In the genomic region with DNA sequence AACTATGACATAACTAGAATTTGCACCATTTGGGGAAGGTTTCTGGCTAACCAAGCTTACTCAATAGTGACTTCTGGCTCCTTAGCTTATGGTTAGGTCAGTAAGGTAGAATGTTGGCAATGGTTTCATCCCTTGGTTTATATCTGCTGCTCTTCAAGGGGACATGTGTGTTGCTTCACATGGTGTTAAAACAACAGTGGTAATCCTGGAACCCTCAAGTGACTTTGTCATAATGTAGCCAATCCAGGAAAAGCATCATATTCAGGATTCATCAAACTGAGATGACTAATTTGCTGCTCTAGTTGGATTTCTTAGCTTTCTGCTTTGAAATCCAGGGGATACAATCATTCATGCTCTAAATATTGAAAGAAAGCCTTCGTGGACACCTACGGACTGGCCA, we compare ENCODE assay signal across 24 cellular contexts.
DNase-seq lines count a peak whose midpoint lies in the region; ATAC-seq and TF ChIP-seq lines count a peak whose summit lies in the region.
"Had no signal": no experiment of that assay in that cellular context is flagged by ENCODE, and none has a peak within 500 bp of the region (broad histone marks: within the 10 kb centered on the region; RNA-seq: fewer than 3 reads in every experiment).

No MANE protein-coding gene starts in this region.

- peaks cover 8 to 44% (median 30%) of the 10 kb centered on the region in 4 donors for H3K4me1 ChIP-seq in esophagus muscularis mucosa

- no peaks in the 10 kb centered on the region for H3K9me3 ChIP-seq in esophagus muscularis mucosa
- H3K9me3 ChIP-seq: ascending aorta, pancreas, right lobe of liver, SJSA1 had no signal

- intact Hi-C loops in esophagus muscularis mucosa (cut with DNase I), result no loop called here

- TF ChIP-seq CTCF in esophagus muscularis mucosa (IDR thresholded peaks at IDR 0.05), result no peak

- H3K36me3 ChIP-seq in esophagus muscularis mucosa (peaks cover 10 to 78% (median 51%) of the 10 kb centered on the region in 4 donors), H7 (replicated peaks; ENCODE audit: control insufficient read depth, insufficient read depth, low read length) (no peaks in the 10 kb centered on the region)
- H3K36me3 ChIP-seq: uterus had no signal

- no peak for TF ChIP-seq POLR2A in esophagus muscularis mucosa (IDR thresholded peaks at IDR 0.05; ENCODE audit: low read depth)

- WGBS in esophagus muscularis mucosa, result 81% methylated on average over 2 of the region's 2 CpGs

- peak overlapping the region; percentile 17 to 62 (median 48) for H3K27ac ChIP-seq in esophagus muscularis mucosa (replicated peaks in 1 of 4)
- H3K27ac ChIP-seq: ascending aorta, pancreas, right lobe of liver, SJSA1, uterus had no signal

- H3K4me3 ChIP-seq in esophagus muscularis mucosa, result no peak overlapping the region
- no peak overlapping the region for H3K4me3 ChIP-seq in skeletal muscle cell (ENCODE audit: low read depth, low read length)
- H3K4me3 ChIP-seq in H7 (ENCODE audit: insufficient read depth, low read depth, low read length), result no peak overlapping the region
- H3K4me3 ChIP-seq: ascending aorta, pancreas, right lobe of liver, SJSA1, uterus had no signal

- ATAC-seq in HG02759 (IDR thresholded peaks at IDR 0.05; ENCODE audit: unreplicated experiment) (no peak), left lobe of liver (no peak)
- ATAC-seq: activated CD8-positive, alpha-beta memory T cell treated with anti-CD3 and anti-CD28 coated beads, Interleukin-2, amount 10 ng/mL, durations not matched to agents 7 days and 5 days; activated naive CD4-positive, alpha-beta T cell treated with anti-CD3 and anti-CD28 coated beads, Interleukin-2, amount 50 U/mL, for 72 hours; esophagus mucosa; HepG2; left colon; pancreas had no signal

- DNase-seq in EH (ENCODE audit: low read depth) (peak; percentile 33), MV-4-11 (lab: John Stamatoyannopoulos, UW) (peak; percentile 32), esophagus muscularis mucosa (ENCODE audit: extremely low spot score) (no peak), skeletal muscle cell (ENCODE audit: low read depth) (peak; percentile 67), H7 (no peak), germinal center (ENCODE audit: low spot score) (no peak), left lobe of liver (ENCODE audit: low spot score) (no peak)
- DNase-seq: activated CD4-positive, alpha-beta T cell treated with anti-CD3 and anti-CD28 coated beads for 48 hours; activated CD8-positive, alpha-beta memory T cell treated with anti-CD3 and anti-CD28 coated beads, Interleukin-2, amount 10 ng/mL, durations not matched to agents 7 days and 5 days; CD8-positive, alpha-beta memory T cell; effector memory CD4-positive, alpha-beta T cell; head of caudate nucleus; left colon; midbrain; NCI-H524; pancreas; right lobe of liver; uterus had no signal

- H3K27me3 ChIP-seq in esophagus muscularis mucosa (no peaks in the 10 kb centered on the region), H7 (ENCODE audit: control insufficient read depth, insufficient read depth, low read length) (no peaks in the 10 kb centered on the region)
- H3K27me3 ChIP-seq: ascending aorta, pancreas, right lobe of liver, SJSA1, uterus had no signal

- no peak for TF ChIP-seq EP300 in esophagus muscularis mucosa (IDR thresholded peaks at IDR 0.05)

Comparison
In these comparisons a context has a peak if more than half of its experiments do, and no peak if none do; other contexts are left out.
1. DNase-seq: peak in EH (single experiment), MV-4-11 (single experiment) and skeletal muscle cell (single experiment); none in esophagus muscularis mucosa (single experiment), H7 (single experiment), germinal center (single experiment) and left lobe of liver (single experiment).